Comparison of ENCODE assay signal across 13 cellular contexts in the genomic region with DNA sequence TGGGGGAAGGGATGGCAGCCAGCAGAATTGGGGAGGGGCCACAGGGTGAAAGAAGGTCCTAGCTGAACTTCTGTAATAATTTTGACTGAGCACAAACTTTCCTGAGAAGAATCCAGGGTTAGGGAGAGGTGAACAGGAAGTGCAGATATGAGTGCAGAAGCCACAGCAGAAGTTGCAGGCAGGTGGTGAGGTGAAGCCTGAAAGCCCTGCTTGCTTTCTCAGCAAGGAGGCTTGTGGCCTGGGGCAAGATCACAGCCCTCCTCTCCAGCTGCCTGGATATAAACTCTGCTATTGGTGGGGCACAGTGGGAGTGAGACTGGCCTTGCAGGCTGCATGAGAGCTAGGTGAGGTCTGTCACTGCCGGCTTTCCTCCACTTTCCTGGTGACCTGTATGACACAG. TPM values are rescaled to one million over a fixed set of nuclear protein-coding genes. Genes with fewer than 3 reads are reported as not detected.
DNase-seq lines count a peak whose midpoint lies in the region; ATAC-seq and TF ChIP-seq lines count a peak whose summit lies in the region.
"Had no signal": no experiment of that assay in that cellular context is flagged by ENCODE, and none has a peak within 500 bp of the region (broad histone marks: within the 10 kb centered on the region; RNA-seq: fewer than 3 reads in every experiment).

No MANE protein-coding gene starts in this region.

- H3K9me3 ChIP-seq in heart right ventricle, result no peaks in the 10 kb centered on the region
- H3K9me3 ChIP-seq: sigmoid colon had no signal

- peaks cover 3% of the 10 kb centered on the region for H3K27me3 Mint-ChIP-seq in nephron progenitor cell (ENCODE audit: low read depth, poor library complexity)

- intact Hi-C loops in heart right ventricle (cut with DNase I), result no loop called here

- no peaks in the 10 kb centered on the region for H3K4me1 ChIP-seq in heart right ventricle
- H3K4me1 ChIP-seq: sigmoid colon had no signal

- H3K36me3 Mint-ChIP-seq in nephron progenitor cell (ENCODE audit: low read depth), result no peaks in the 10 kb centered on the region

- peaks cover 63% of the 10 kb centered on the region for H3K9me3 Mint-ChIP-seq in nephron progenitor cell
- H3K9me3 Mint-ChIP-seq: GM23338 had no signal

- no peaks in the 10 kb centered on the region for H3K27me3 ChIP-seq in heart right ventricle
- H3K27me3 ChIP-seq: sigmoid colon had no signal

- DNase-seq in NCI-H1417 (lab: John Stamatoyannopoulos, UW) (peak in 2 of 3 experiments; percentile 34 to 64), NCI-H1417 treated with DMSO at 0.1 percent for 48 hours (lab: John Stamatoyannopoulos, UW) (no peak), GM20000 (ENCODE audit: low spot score) (peak; percentile 10), RPMI8226 (peak; percentile 89), NCI-H1694 (lab: John Stamatoyannopoulos, UW) (no peak), heart right ventricle (no peak), nephron progenitor cell (no peak)
- DNase-seq: 8988T, endodermal cell, sigmoid colon had no signal

- H3K27ac ChIP-seq in heart right ventricle, result no peak overlapping the region
- H3K27ac ChIP-seq: sigmoid colon had no signal

- WGBS in heart right ventricle, 2 donors, result 63 to 69% methylated on average over 1 of the region's 1 CpG

- H3K36me3 ChIP-seq in heart right ventricle, result no peaks in the 10 kb centered on the region
- H3K36me3 ChIP-seq: sigmoid colon had no signal

- no peak overlapping the region for H3K4me3 ChIP-seq in heart right ventricle
- H3K4me3 ChIP-seq: GM23338, K562, sigmoid colon had no signal

- TF ChIP-seq CTCF in GM20000 (IDR thresholded peaks at IDR 0.05; ENCODE audit: extremely low read depth, missing control alignments) (no peak), heart right ventricle (IDR thresholded peaks at IDR 0.05) (no peak), nephron progenitor cell (IDR thresholded peaks at IDR 0.05) (no peak)

- no peaks in the 10 kb centered on the region for H3K4me1 Mint-ChIP-seq in nephron progenitor cell

- no peak overlapping the region for H3K27ac Mint-ChIP-seq in nephron progenitor cell
- H3K27ac Mint-ChIP-seq: endodermal cell, GM23338 had no signal

- no peak overlapping the region for H3K4me3 Mint-ChIP-seq in nephron progenitor cell
- H3K4me3 Mint-ChIP-seq: endodermal cell, GM23338 had no signal

- ATAC-seq in HG02981 (IDR thresholded peaks at IDR 0.05; ENCODE audit: unreplicated experiment) (peak; percentile 89), heart right ventricle (no peak)
- ATAC-seq: GM23338, K562 had no signal

RNA-seq across cellular contexts. Expression of a gene that starts 44.1 kb away (rescaled TPM):
- 10 to 100 TPM; 11.5 to 16.7 (median 13.7) TPM for total RNA-seq in heart right ventricle
- polyA plus RNA-seq in heart right ventricle, result 1 to 10 TPM; 7.9 to 9.7 TPM

Comparison
In these comparisons a context has a peak if more than half of its experiments do, and no peak if none do; other contexts are left out.
1. DNase-seq: peak in NCI-H1417 (2 of 3), GM20000 (single experiment) and RPMI8226 (single experiment); none in NCI-H1417 treated with DMSO at 0.1 percent for 48 hours (single experiment), NCI-H1694 (single experiment), heart right ventricle (0 of 2) and nephron progenitor cell (single experiment).